Comparison of ENCODE assay signal across 8 cellular contexts in genomic region chr1:233025156-233025555, GRCh38.
DNase-seq lines count a peak whose midpoint lies in the region; ATAC-seq, FAIRE-seq and TF ChIP-seq lines count a peak whose summit lies in the region.

No MANE protein-coding gene starts in this region.

- H3K4me3 ChIP-seq in GM23248 (no peak overlapping the region), epithelial cell of proximal tubule (ENCODE audit: low read depth, low read length) (no peak overlapping the region), pancreas (no peak overlapping the region)

- H2AFZ ChIP-seq in GM23248 = no peak overlapping the region

- FAIRE-seq in pancreas (lab: Jason Lieb, UNC) = no peak

- H3K9me3 ChIP-seq in GM23248 (ENCODE audit: low read depth) (no peaks in the 10 kb centered on the region), pancreas (no peaks in the 10 kb centered on the region)

- no peaks in the 10 kb centered on the region for H3F3A ChIP-seq in GM23248 (ENCODE audit: insufficient read depth)

- 82 to 87% methylated on average over 12 of the region's 12 CpGs for WGBS in GM23248 (ENCODE audit: low coverage in 1 of 2, low lambda C conversion rate in 2 of 2, missing lambda C conversion rate in 2 of 2), 2 experiments
- 51% methylated on average over 12 of the region's 12 CpGs for WGBS in pancreas, 2 donors

- H4K20me1 ChIP-seq in GM23248 (ENCODE audit: insufficient read depth) = no peaks in the 10 kb centered on the region

- ATAC-seq in pancreas = peak; percentile 70 to 91 (median 86)
- no peak for ATAC-seq in HG02763 (IDR thresholded peaks at IDR 0.05; ENCODE audit: unreplicated experiment)
- no peak for ATAC-seq in GM21619 (IDR thresholded peaks at IDR 0.05; ENCODE audit: unreplicated experiment)

- no peaks in the 10 kb centered on the region for H3K9me2 ChIP-seq in GM23248 (ENCODE audit: insufficient read depth)

- H3K27ac ChIP-seq in GM23248 (no peak overlapping the region), pancreas (no peak overlapping the region)

- no peak overlapping the region for H3K9ac ChIP-seq in GM23248

- H3K4me2 ChIP-seq in GM23248 (ENCODE audit: unreplicated experiment) = no peak overlapping the region

- DNase-seq in AG08395 (ENCODE audit: low spot score) (peak; percentile 55), GM23248 (peak; percentile 23), OCI-M1 (lab: John Stamatoyannopoulos, UW) (peak; percentile 58), epithelial cell of proximal tubule (ENCODE audit: low read depth) (no peak), pancreas (peak in 5 of 6 donors; percentile 49 to 71 (median 53))
- DNase-seq in stimulated activated naive CD4-positive, alpha-beta T cell treated with Interleukin-2 at 50 U/mL for 16 hours (lab: John Stamatoyannopoulos, UW) = no peak

- H3K27me3 ChIP-seq in GM23248 (replicated peaks; ENCODE audit: insufficient read depth) (no peaks in the 10 kb centered on the region), pancreas (no peaks in the 10 kb centered on the region)

- in situ Hi-C loops in GM23248 (cut with MboI) = no loop called here

- H3K36me3 ChIP-seq in GM23248 (ENCODE audit: low read depth) (no peaks in the 10 kb centered on the region), pancreas (no peaks in the 10 kb centered on the region)

- H3K4me1 ChIP-seq in GM23248 (ENCODE audit: insufficient read depth) (no peaks in the 10 kb centered on the region), pancreas (peaks cover 2 to 9% (median 4%) of the 10 kb centered on the region in 3 donors)

- TF ChIP-seq CTCF in epithelial cell of proximal tubule (conservative IDR thresholded peaks at IDR 0.05; ENCODE audit: low read depth, low read length) = peak; percentile 50
- peak in 3 of 4 donors; percentile 16 to 32 (median 26) for TF ChIP-seq CTCF in pancreas (IDR thresholded peaks at IDR 0.05)

- intact Hi-C loops in pancreas (cut with DNase I) = loop anchor here in 1 of 3 donors (10.0 kb wide), 1 partner anchor 390 kb away; the partner anchor contains the start of gene SIPA1L2

- H3K79me2 ChIP-seq in GM23248 (ENCODE audit: insufficient read depth) = no peaks in the 10 kb centered on the region

Comparison
In these comparisons a context has a peak if more than half of its experiments do, and no peak if none do; other contexts are left out.
1. DNase-seq: peak in AG08395 (single experiment), GM23248 (single experiment), OCI-M1 (single experiment) and pancreas (5 of 6); none in epithelial cell of proximal tubule (single experiment) and stimulated activated naive CD4-positive, alpha-beta T cell treated with Interleukin-2 at 50 U/mL for 16 hours (single experiment).
2. ATAC-seq: peak in pancreas (4 of 4); none in HG02763 (single experiment) and GM21619 (single experiment).